ENCODE assay signal across 25 cellular contexts in genomic region chr1:240827786-240828185, GRCh38.
"Had no signal": no experiment of that assay in that cellular context is flagged by ENCODE, and none has a peak within 500 bp of the region (broad histone marks: within the 10 kb centered on the region; RNA-seq: fewer than 3 reads in every experiment).

No MANE protein-coding gene starts in this region.

- H3K36me3 ChIP-seq: MG63, SJSA1 had no signal

- H3K9me3 ChIP-seq: MG63, SJSA1 had no signal

- DNase-seq: IMR-90, Karpas-422, KG1, MG63, NCI-H1092, NCI-H1105 treated with DMSO at 0.1 percent for 48 hours, NCI-H1417 treated with DMSO at 0.1 percent for 48 hours, NCI-H146, NCI-H1694 treated with DMSO at 0.1 percent for 48 hours, NCI-H1930, NCI-H2081, NCI-H2107, NCI-H2171, NCI-H226, NCI-H446, NCI-H510A, NCI-H524 treated with DMSO at 0.1 percent for 48 hours, NCI-H69, NCI-H774, Right ventricle myocardium superior, RPMI8226, SIG-M5 had no signal

- H3K4me3 ChIP-seq: MG63, SJSA1, SK-N-MC had no signal

- H3K4me1 ChIP-seq: SJSA1 had no signal

- H3K27ac ChIP-seq: SJSA1, SK-N-MC had no signal

- ATAC-seq: HepG2 had no signal

- H3K27me3 ChIP-seq: MG63, SJSA1 had no signal
